Comparison of ENCODE assay signal across 1 cellular context in genomic region chr1:223702735-223703667, GRCh38.
TF ChIP-seq lines count a peak whose summit lies in the region.

No MANE protein-coding gene starts in this region.

TF ChIP-seq in A549, 52 proteins besides CTCF, POLR2A, EP300 and RAD21 (continued from another document):
- no peak for TF ChIP-seq HEYL (CRISPR knock-in tag; IDR thresholded peaks at IDR 0.05)
TF ChIP-seq in A549: peak in this region for 3.
